Comparison of ENCODE assay signal across 1 cellular context in the genomic region with DNA sequence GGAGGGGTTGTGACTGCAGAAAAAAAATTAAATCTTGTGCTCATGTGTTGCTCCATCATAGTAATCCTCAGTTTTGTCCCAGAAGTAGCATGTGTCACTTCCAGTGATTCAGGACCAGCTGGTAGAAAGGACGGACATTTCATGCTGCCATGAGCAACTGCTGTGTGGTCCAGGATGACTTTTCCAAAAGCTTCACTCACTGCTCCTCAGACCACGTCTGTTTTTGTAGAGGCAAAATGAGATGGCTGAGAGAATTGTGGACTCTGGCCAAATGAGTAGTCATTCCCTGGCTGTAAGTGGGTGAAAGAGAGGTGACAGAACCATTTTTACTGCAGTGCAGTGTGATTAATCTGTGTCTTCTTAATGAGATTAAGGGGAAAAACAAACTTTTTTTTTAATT.
TF ChIP-seq lines count a peak whose summit lies in the region.

No MANE protein-coding gene starts in this region.

TF ChIP-seq in IMR-90, 13 proteins besides CTCF, POLR2A, EP300 and RAD21:
- TF ChIP-seq NFE2L2 (IDR thresholded peaks at IDR 0.05; ENCODE audit: low read depth, low read length): no peak
- TF ChIP-seq MAFK (IDR thresholded peaks at IDR 0.05; ENCODE audit: low read depth, low read length): no peak
- no peak for TF ChIP-seq CHD1 (IDR thresholded peaks at IDR 0.05; ENCODE audit: low read depth, low read length)
- TF ChIP-seq MAZ (IDR thresholded peaks at IDR 0.05; ENCODE audit: borderline replicate concordance, low read depth, low read length): no peak
- no peak for TF ChIP-seq FOS (IDR thresholded peaks at IDR 0.05; ENCODE audit: low read depth, low read length)
- TF ChIP-seq BHLHE40 (IDR thresholded peaks at IDR 0.05; ENCODE audit: low read depth, low read length): no peak
- TF ChIP-seq CEBPB (IDR thresholded peaks at IDR 0.05; ENCODE audit: low read depth, low read length): peak; percentile 39; the same call in 1 of the 2 replicates
- no peak for TF ChIP-seq RFX5 (IDR thresholded peaks at IDR 0.05; ENCODE audit: low read depth, low read length)
- TF ChIP-seq RCOR1 (IDR thresholded peaks at IDR 0.05; ENCODE audit: insufficient replicate concordance, low read length): no peak
